In genomic region chr9:120892748-120893584, GRCh38 we compare ENCODE assay signal across 8 cellular contexts. TPM values are rescaled to one million over a fixed set of nuclear protein-coding genes. Genes with fewer than 3 reads are reported as not detected.
A peak's percentile ranks its signal among the peaks of the same experiment; 100 is the strongest.
DNase-seq lines count a peak whose midpoint lies in the region; ATAC-seq, FAIRE-seq and TF ChIP-seq lines count a peak whose summit lies in the region.

No MANE protein-coding gene starts in this region.

- H3K4me2 ChIP-seq in OCI-LY3 (ENCODE audit: low read length) (peak overlapping the region; percentile 63), HepG2 (ENCODE audit: low read depth, low read length) (no peak overlapping the region)

- H3K36me3 ChIP-seq in CD4-positive, CD25-positive, alpha-beta regulatory T cell (ENCODE audit: control insufficient read depth, insufficient read depth, low read length), result no peaks in the 10 kb centered on the region
- H3K36me3 ChIP-seq in OCI-LY3 (replicated peaks; ENCODE audit: low read depth, low read length) (no peaks in the 10 kb centered on the region), HepG2 (replicated peaks in 1 of 2; ENCODE audit: control insufficient read depth in 1 of 2, insufficient read depth in 2 of 2, low read length in 2 of 2) (no peaks in the 10 kb centered on the region)

- POLR2A ChIA-PET in HepG2 (lab: Yijun Ruan, JAX), result no interaction called here

- no peaks in the 10 kb centered on the region for H3K9me3 ChIP-seq in CD4-positive, CD25-positive, alpha-beta regulatory T cell (ENCODE audit: control insufficient read depth in 2 of 2, low read length in 2 of 2)
- H3K9me3 ChIP-seq in OCI-LY3 (ENCODE audit: insufficient read depth, low read length) (no peaks in the 10 kb centered on the region), HepG2 (ENCODE audit: low read length) (no peaks in the 10 kb centered on the region)

- no peaks in the 10 kb centered on the region for H4K20me1 ChIP-seq in OCI-LY3 (ENCODE audit: insufficient read depth, low read length)
- no peaks in the 10 kb centered on the region for H4K20me1 ChIP-seq in HepG2 (ENCODE audit: insufficient read depth, low read length)

- 15% methylated on average over 5 of the region's 5 CpGs for WGBS in HepG2 (ENCODE audit: low lambda C conversion rate)

- peak overlapping the region; percentile 94 to 100 (median 100) for H3K27ac Mint-ChIP-seq in CD4-positive, CD25-positive, alpha-beta regulatory T cell

- intact Hi-C loops in HepG2 (cut with micrococcal nuclease; ENCODE audit: unreplicated experiment), result loop anchor here (5.0 kb wide), 1 partner anchor 34 kb away; the partner anchor contains the start of gene TRAF1

- peak overlapping the region; percentile 72 for H3K4me3 ChIP-seq in CD4-positive, CD25-positive, alpha-beta regulatory T cell (ENCODE audit: low read depth, low read length)
- H3K4me3 ChIP-seq in OCI-LY3 (ENCODE audit: low read length), result peak overlapping the region; percentile 3; the same call in 1 of the 2 replicates
- H3K4me3 ChIP-seq in HepG2 (replicated peaks in 1 of 3; ENCODE audit: insufficient read depth in 1 of 3, low read depth in 2 of 3, low read length in 3 of 3), result no peak overlapping the region

- H3K27me3 Mint-ChIP-seq in CD4-positive, CD25-positive, alpha-beta regulatory T cell, result no peaks in the 10 kb centered on the region

- peak; percentile 65 to 93 (median 81) for DNase-seq in CD4-positive, CD25-positive, alpha-beta regulatory T cell
- DNase-seq in activated gamma-delta T cell treated with anti-CD3 and anti-CD28 coated beads, Interleukin-2, amount 50 U/mL, for 16 hours (ENCODE audit: low read depth), result peak; percentile 53
- DNase-seq in HepG2 (ENCODE audit: low spot score) (no peak), G401 (ENCODE audit: low spot score) (no peak), SK-N-DZ (ENCODE audit: low spot score) (no peak)

- H3K79me2 ChIP-seq in OCI-LY3 (ENCODE audit: low read length), result no peaks in the 10 kb centered on the region
- no peaks in the 10 kb centered on the region for H3K79me2 ChIP-seq in HepG2 (ENCODE audit: insufficient read depth, low read length)

- no peak for FAIRE-seq in HepG2 (lab: Jason Lieb, UNC)

- TF ChIP-seq EP300 in HepG2 (IDR thresholded peaks at IDR 0.05; ENCODE audit: low read depth in 2 of 2, low read length in 2 of 2) (no peak), HepG2 (CRISPR knock-in tag; IDR thresholded peaks at IDR 0.05; ENCODE audit: borderline replicate concordance) (no peak)

- CTCF ChIA-PET in HepG2 (lab: Yijun Ruan, JAX; ENCODE audit: low intra/inter-chr PET ratio, low total read pairs), result no interaction called here

- H3K27me3 ChIP-seq in CD4-positive, CD25-positive, alpha-beta regulatory T cell (ENCODE audit: control insufficient read depth, insufficient read depth, low read length), result no peaks in the 10 kb centered on the region
- no peaks in the 10 kb centered on the region for H3K27me3 ChIP-seq in OCI-LY3 (ENCODE audit: low read depth, low read length)
- peaks cover 3 to 14% of the 10 kb centered on the region in 2 experiments; a peak in 2 of 5 replicates for H3K27me3 ChIP-seq in HepG2 (ENCODE audit: control insufficient read depth in 1 of 2, insufficient read depth in 2 of 2, low read length in 2 of 2)

- peak overlapping the region; percentile 63 for H3K9ac ChIP-seq in OCI-LY3 (ENCODE audit: low read length)
- no peak overlapping the region for H3K9ac ChIP-seq in HepG2 (ENCODE audit: insufficient read depth, low read depth, low read length)

- H3K9me3 Mint-ChIP-seq in CD4-positive, CD25-positive, alpha-beta regulatory T cell, result no peaks in the 10 kb centered on the region

- peak overlapping the region; percentile 96 for H3K27ac ChIP-seq in CD4-positive, CD25-positive, alpha-beta regulatory T cell (ENCODE audit: insufficient read depth, low read length, poor library complexity, severe bottlenecking)
- H3K27ac ChIP-seq in OCI-LY3 (ENCODE audit: low read length) (peak overlapping the region; percentile 96), HepG2 (ENCODE audit: extremely low read length, insufficient read depth, low read length) (no peak overlapping the region)

- peak overlapping the region; percentile 65 to 88 (median 82) for H3K4me3 Mint-ChIP-seq in CD4-positive, CD25-positive, alpha-beta regulatory T cell

- BruUV-seq in HepG2 (replicated peaks; lab: Mats Ljungman, UMichigan), result no TSS peak

- H2AFZ ChIP-seq in OCI-LY3 (ENCODE audit: low read depth, low read length), result no peak overlapping the region
- no peak overlapping the region for H2AFZ ChIP-seq in HepG2 (ENCODE audit: low read length)

- ATAC-seq in CD4-positive, CD25-positive, alpha-beta regulatory T cell (ENCODE audit: low read depth in 2 of 2), result peak; percentile 74 to 81
- peak; percentile 73 for ATAC-seq in GM19328 (IDR thresholded peaks at IDR 0.05; ENCODE audit: unreplicated experiment)
- ATAC-seq in HG03280 (IDR thresholded peaks at IDR 0.05; ENCODE audit: unreplicated experiment), result peak; percentile 71
- no peak for ATAC-seq in HepG2

- peaks cover 12 to 92% (median 62%) of the 10 kb centered on the region in 4 donors for H3K4me1 Mint-ChIP-seq in CD4-positive, CD25-positive, alpha-beta regulatory T cell

- H3K36me3 Mint-ChIP-seq in CD4-positive, CD25-positive, alpha-beta regulatory T cell, result no peaks in the 10 kb centered on the region

- TF ChIP-seq POLR2A in HepG2 (IDR thresholded peaks at IDR 0.05; ENCODE audit: insufficient read depth in 1 of 2, low read depth in 2 of 2, low read length in 2 of 2), result no peak

- no peak for TF ChIP-seq RAD21 in HepG2 (CRISPR knock-in tag; IDR thresholded peaks at IDR 0.05)

- TF ChIP-seq CTCF in OCI-LY3 (IDR thresholded peaks at IDR 0.05; ENCODE audit: low read depth, low read length) (no peak), HepG2 (CRISPR knock-in tag; IDR thresholded peaks at IDR 0.05) (no peak)

- H3K4me1 ChIP-seq in CD4-positive, CD25-positive, alpha-beta regulatory T cell (ENCODE audit: control insufficient read depth, insufficient read depth, low read length, poor library complexity, severe bottlenecking), result peaks cover 89% of the 10 kb centered on the region
- H3K4me1 ChIP-seq in OCI-LY3 (ENCODE audit: low read length), result peaks cover 66% of the 10 kb centered on the region
- peaks cover 48% of the 10 kb centered on the region for H3K4me1 ChIP-seq in HepG2 (ENCODE audit: insufficient read depth, low read length)

- in situ Hi-C loops in HepG2 (cut with HindIII; ENCODE audit: extremely low pct_ligation_motif_present, low pct_unique_long_range_greater_than_20kb), result no loop called here
- in situ Hi-C loops in G401 (cut with HindIII; ENCODE audit: low sequenced_read_pairs), result no loop called here

RNA-seq across cellular contexts. Expression of gene PHF19, which starts 16.0 kb away (rescaled TPM):
- total RNA-seq in CD4-positive, CD25-positive, alpha-beta regulatory T cell, result 149 TPM
- 10 to 100 TPM; 21.4 to 43.2 (median 31.9) TPM for polyA plus RNA-seq in CD4-positive, CD25-positive, alpha-beta regulatory T cell
- total RNA-seq in HepG2 (2016; rRNA removed; fragmentation: Illumina TruSeq; extraction: Trizol), result 38.9 and 41.3 TPM in 2 replicates
- total RNA-seq in HepG2 (2016; cell fraction: cytosol; rRNA removed; fragmentation: Illumina TruSeq; extraction: Trizol; ENCODE audit: low read depth), result 37.4 and 48.9 TPM in 2 replicates
- 37.1 and 41.5 TPM in 2 replicates for total RNA-seq in HepG2 (2016; cell fraction: insoluble cytoplasmic fraction; rRNA removed; fragmentation: Illumina TruSeq; extraction: Trizol)
- total RNA-seq in HepG2 (2016; cell fraction: membrane; rRNA removed; fragmentation: Illumina TruSeq; extraction: Trizol), result 43.2 and 56.9 TPM in 2 replicates
- total RNA-seq in HepG2 (2016; cell fraction: nucleus; rRNA removed; fragmentation: Illumina TruSeq; extraction: Trizol), result 34.7 and 40.7 TPM in 2 replicates
- polyA plus RNA-seq in HepG2 (2011; rRNA removed), result 25.5 and 29.7 TPM in 2 replicates
- polyA plus RNA-seq in HepG2 (2011; cell fraction: cytosol; rRNA removed), result 20.2 and 33.0 TPM in 2 replicates
- 61.0 and 76.3 TPM in 2 replicates for polyA plus RNA-seq in HepG2 (2011; cell fraction: nucleus; rRNA removed)
- polyA plus RNA-seq in HepG2 (2012), result 20.3 and 24.3 TPM in 2 replicates
- 79.2 and 107 TPM in 2 replicates for polyA plus RNA-seq in HepG2 (2016; cell fraction: cytosol; fragmentation: Illumina TruSeq; extraction: Trizol; ENCODE audit: low read depth)
- 42.2 and 45.3 TPM in 2 replicates for polyA plus RNA-seq in HepG2 (2016; cell fraction: insoluble cytoplasmic fraction; fragmentation: Illumina TruSeq; extraction: Trizol; ENCODE audit: low read depth)
- 66.8 and 74.2 TPM in 2 replicates for polyA plus RNA-seq in HepG2 (2016; cell fraction: membrane; fragmentation: Illumina TruSeq; extraction: Trizol; ENCODE audit: low read depth)
- 60.4 and 66.8 TPM in 2 replicates for polyA plus RNA-seq in HepG2 (2016; cell fraction: nucleus; fragmentation: Illumina TruSeq; extraction: Trizol; ENCODE audit: insufficient read depth, low read depth)
- 67.2 and 159 TPM in 2 replicates for polyA minus RNA-seq in HepG2 (2011; rRNA and poly(A)+ RNA removed; ENCODE audit: low replicate concordance)
- polyA minus RNA-seq in HepG2 (2011; cell fraction: cytosol; rRNA and poly(A)+ RNA removed), result 15.8 and 17.7 TPM in 2 replicates
- 34.7 and 42.2 TPM in 2 replicates for polyA minus RNA-seq in HepG2 (2011; cell fraction: nucleus; rRNA and poly(A)+ RNA removed)
- total RNA-seq in G401 (2014; rRNA removed; shearing (Covaris generic)), result 60.2 and 66.5 TPM in 2 replicates
- polyA plus RNA-seq in SK-N-DZ (2014; cell fraction: cytosol; rRNA removed), result 26.9 and 29.8 TPM in 2 replicates
- polyA plus RNA-seq in SK-N-DZ (2014; cell fraction: nucleus; rRNA removed), result 66.0 and 92.0 TPM in 2 replicates

RNA-seq across cellular contexts. Expression of gene TRAF1, which starts 33.6 kb away (rescaled TPM):
- total RNA-seq in CD4-positive, CD25-positive, alpha-beta regulatory T cell, result 167 TPM
- polyA plus RNA-seq in CD4-positive, CD25-positive, alpha-beta regulatory T cell, result 10 to 100 TPM; 13.5 to 18.7 (median 16.5) TPM
- 0.11 and 0.44 TPM in 2 replicates for total RNA-seq in HepG2 (2016; rRNA removed; fragmentation: Illumina TruSeq; extraction: Trizol)
- total RNA-seq in HepG2 (2016; cell fraction: cytosol; rRNA removed; fragmentation: Illumina TruSeq; extraction: Trizol; ENCODE audit: low read depth), result 0.09 and 0.10 TPM in 2 replicates
- 0.25 and 0.39 TPM in 2 replicates for total RNA-seq in HepG2 (2016; cell fraction: insoluble cytoplasmic fraction; rRNA removed; fragmentation: Illumina TruSeq; extraction: Trizol)
- 0.09 and 0.21 TPM in 2 replicates for total RNA-seq in HepG2 (2016; cell fraction: membrane; rRNA removed; fragmentation: Illumina TruSeq; extraction: Trizol)
- 0.75 and 0.87 TPM in 2 replicates for total RNA-seq in HepG2 (2016; cell fraction: nucleus; rRNA removed; fragmentation: Illumina TruSeq; extraction: Trizol)
- 1.0 and 1.8 TPM in 2 replicates for polyA plus RNA-seq in HepG2 (2011; rRNA removed)
- polyA plus RNA-seq in HepG2 (2011; cell fraction: cytosol; rRNA removed), result 0.48 and 0.60 TPM in 2 replicates
- 5.5 and 7.6 TPM in 2 replicates for polyA plus RNA-seq in HepG2 (2011; cell fraction: nucleus; rRNA removed)
- 0.59 and 0.96 TPM in 2 replicates for polyA plus RNA-seq in HepG2 (2012)
- polyA plus RNA-seq in HepG2 (2016; cell fraction: cytosol; fragmentation: Illumina TruSeq; extraction: Trizol; ENCODE audit: low read depth), result 0.07 and 0.10 TPM in 2 replicates
- polyA plus RNA-seq in HepG2 (2016; cell fraction: insoluble cytoplasmic fraction; fragmentation: Illumina TruSeq; extraction: Trizol; ENCODE audit: low read depth), result 0.19 and 0.26 TPM in 2 replicates
- 0.09 and 0.19 TPM in 2 replicates for polyA plus RNA-seq in HepG2 (2016; cell fraction: membrane; fragmentation: Illumina TruSeq; extraction: Trizol; ENCODE audit: low read depth)
- 2.2 TPM in 2 replicates for polyA plus RNA-seq in HepG2 (2016; cell fraction: nucleus; fragmentation: Illumina TruSeq; extraction: Trizol; ENCODE audit: insufficient read depth, low read depth)
- 0.91 and 1.4 TPM in 2 replicates for polyA minus RNA-seq in HepG2 (2011; rRNA and poly(A)+ RNA removed; ENCODE audit: low replicate concordance)
- 0.09 and 0.20 TPM in 2 replicates for polyA minus RNA-seq in HepG2 (2011; cell fraction: cytosol; rRNA and poly(A)+ RNA removed)
- polyA minus RNA-seq in HepG2 (2011; cell fraction: nucleus; rRNA and poly(A)+ RNA removed), result 3.5 and 3.7 TPM in 2 replicates
- 0.49 and 0.85 TPM in 2 replicates for total RNA-seq in G401 (2014; rRNA removed; shearing (Covaris generic))
- 0.73 and 0.99 TPM in 2 replicates for polyA plus RNA-seq in SK-N-DZ (2014; cell fraction: cytosol; rRNA removed)
- 2.5 and 4.3 TPM in 2 replicates for polyA plus RNA-seq in SK-N-DZ (2014; cell fraction: nucleus; rRNA removed)

RNA-seq across cellular contexts. Expression of gene PSMD5, which starts 50.2 kb away (rescaled TPM):
- 44.0 TPM for total RNA-seq in CD4-positive, CD25-positive, alpha-beta regulatory T cell
- polyA plus RNA-seq in CD4-positive, CD25-positive, alpha-beta regulatory T cell, result 10 to 100 TPM; 27.0 to 34.5 (median 29.9) TPM
- 18.1 and 32.6 TPM in 2 replicates for total RNA-seq in HepG2 (2016; rRNA removed; fragmentation: Illumina TruSeq; extraction: Trizol)
- total RNA-seq in HepG2 (2016; cell fraction: cytosol; rRNA removed; fragmentation: Illumina TruSeq; extraction: Trizol; ENCODE audit: low read depth), result 4.5 and 4.8 TPM in 2 replicates
- total RNA-seq in HepG2 (2016; cell fraction: insoluble cytoplasmic fraction; rRNA removed; fragmentation: Illumina TruSeq; extraction: Trizol), result 18.2 and 34.4 TPM in 2 replicates
- 10.6 and 10.9 TPM in 2 replicates for total RNA-seq in HepG2 (2016; cell fraction: membrane; rRNA removed; fragmentation: Illumina TruSeq; extraction: Trizol)
- 12.4 and 13.6 TPM in 2 replicates for total RNA-seq in HepG2 (2016; cell fraction: nucleus; rRNA removed; fragmentation: Illumina TruSeq; extraction: Trizol)
- 10.6 and 12.7 TPM in 2 replicates for polyA plus RNA-seq in HepG2 (2011; rRNA removed)
- polyA plus RNA-seq in HepG2 (2011; cell fraction: cytosol; rRNA removed), result 5.4 and 8.9 TPM in 2 replicates
- 3.1 and 5.2 TPM in 2 replicates for polyA plus RNA-seq in HepG2 (2011; cell fraction: nucleus; rRNA removed)
- 9.2 and 10.8 TPM in 2 replicates for polyA plus RNA-seq in HepG2 (2012)
- polyA plus RNA-seq in HepG2 (2016; cell fraction: cytosol; fragmentation: Illumina TruSeq; extraction: Trizol; ENCODE audit: low read depth), result 1.4 and 1.6 TPM in 2 replicates
- polyA plus RNA-seq in HepG2 (2016; cell fraction: insoluble cytoplasmic fraction; fragmentation: Illumina TruSeq; extraction: Trizol; ENCODE audit: low read depth), result 28.5 and 31.9 TPM in 2 replicates
- polyA plus RNA-seq in HepG2 (2016; cell fraction: membrane; fragmentation: Illumina TruSeq; extraction: Trizol; ENCODE audit: low read depth), result 5.5 and 6.3 TPM in 2 replicates
- polyA plus RNA-seq in HepG2 (2016; cell fraction: nucleus; fragmentation: Illumina TruSeq; extraction: Trizol; ENCODE audit: insufficient read depth, low read depth), result 15.3 and 18.2 TPM in 2 replicates
- polyA minus RNA-seq in HepG2 (2011; rRNA and poly(A)+ RNA removed; ENCODE audit: low replicate concordance), result 11.4 and 32.6 TPM in 2 replicates
- 10.7 and 13.2 TPM in 2 replicates for polyA minus RNA-seq in HepG2 (2011; cell fraction: cytosol; rRNA and poly(A)+ RNA removed)
- polyA minus RNA-seq in HepG2 (2011; cell fraction: nucleus; rRNA and poly(A)+ RNA removed), result 14.9 and 16.2 TPM in 2 replicates
- 21.5 and 27.9 TPM in 2 replicates for total RNA-seq in G401 (2014; rRNA removed; shearing (Covaris generic))
- 9.0 and 10.6 TPM in 2 replicates for polyA plus RNA-seq in SK-N-DZ (2014; cell fraction: cytosol; rRNA removed)
- polyA plus RNA-seq in SK-N-DZ (2014; cell fraction: nucleus; rRNA removed), result 6.4 and 7.2 TPM in 2 replicates

Comparison
In these comparisons a context has a peak if more than half of its experiments do, and no peak if none do; other contexts are left out.
1. DNase-seq: peak in CD4-positive, CD25-positive, alpha-beta regulatory T cell (3 of 3) and activated gamma-delta T cell treated with anti-CD3 and anti-CD28 coated beads, Interleukin-2, amount 50 U/mL, for 16 hours (single experiment); none in HepG2 (single experiment), G401 (single experiment) and SK-N-DZ (single experiment).
2. H3K4me3 ChIP-seq: peak in CD4-positive, CD25-positive, alpha-beta regulatory T cell (single experiment) and OCI-LY3 (single experiment); none in HepG2 (0 of 3).
3. RNA of gene TRAF1, which starts 33.6 kb away (total RNA-seq): 167 TPM in CD4-positive, CD25-positive, alpha-beta regulatory T cell (single experiment); 0.49 to 0.85 TPM in G401 and 0.09 to 0.87 TPM in HepG2; every median in the first group is over 10 times any median in the second.